In the genomic region with DNA sequence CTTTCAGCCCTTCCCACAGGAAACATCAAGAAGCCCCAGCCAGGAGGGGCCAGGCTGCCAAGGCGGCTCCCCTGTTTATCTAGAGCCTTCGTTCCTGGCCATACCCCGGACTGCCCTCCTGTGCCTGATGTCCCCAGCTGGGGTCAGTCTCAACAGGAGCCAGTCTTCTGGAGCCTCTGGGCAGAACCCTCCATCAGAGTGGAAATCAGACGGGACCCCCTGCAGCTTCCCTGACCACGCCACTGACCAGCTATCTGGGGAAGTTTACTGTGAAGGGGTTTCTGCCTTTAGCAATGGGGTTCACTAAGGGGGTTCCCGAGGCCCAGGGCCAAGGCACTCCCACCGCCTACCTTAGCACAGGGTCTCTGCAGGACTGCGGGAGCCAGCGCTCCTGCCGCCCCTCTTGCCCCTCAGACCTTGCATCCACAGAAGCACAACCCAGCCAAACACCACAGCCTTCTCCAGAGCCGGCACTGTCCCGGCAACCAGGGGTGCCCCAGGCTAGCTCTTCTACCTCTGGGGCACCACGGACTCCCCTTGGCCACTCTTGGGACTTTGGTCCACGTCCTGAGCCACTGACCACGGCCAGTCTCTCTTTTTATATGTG, we compare ENCODE assay signal across 1 cellular context.
TF ChIP-seq lines count a peak whose summit lies in the region.

No MANE protein-coding gene starts in this region.

TF ChIP-seq in WTC11, 78 proteins besides CTCF, POLR2A, EP300 and RAD21 (continued from another document):
- TF ChIP-seq, protein P1, sequence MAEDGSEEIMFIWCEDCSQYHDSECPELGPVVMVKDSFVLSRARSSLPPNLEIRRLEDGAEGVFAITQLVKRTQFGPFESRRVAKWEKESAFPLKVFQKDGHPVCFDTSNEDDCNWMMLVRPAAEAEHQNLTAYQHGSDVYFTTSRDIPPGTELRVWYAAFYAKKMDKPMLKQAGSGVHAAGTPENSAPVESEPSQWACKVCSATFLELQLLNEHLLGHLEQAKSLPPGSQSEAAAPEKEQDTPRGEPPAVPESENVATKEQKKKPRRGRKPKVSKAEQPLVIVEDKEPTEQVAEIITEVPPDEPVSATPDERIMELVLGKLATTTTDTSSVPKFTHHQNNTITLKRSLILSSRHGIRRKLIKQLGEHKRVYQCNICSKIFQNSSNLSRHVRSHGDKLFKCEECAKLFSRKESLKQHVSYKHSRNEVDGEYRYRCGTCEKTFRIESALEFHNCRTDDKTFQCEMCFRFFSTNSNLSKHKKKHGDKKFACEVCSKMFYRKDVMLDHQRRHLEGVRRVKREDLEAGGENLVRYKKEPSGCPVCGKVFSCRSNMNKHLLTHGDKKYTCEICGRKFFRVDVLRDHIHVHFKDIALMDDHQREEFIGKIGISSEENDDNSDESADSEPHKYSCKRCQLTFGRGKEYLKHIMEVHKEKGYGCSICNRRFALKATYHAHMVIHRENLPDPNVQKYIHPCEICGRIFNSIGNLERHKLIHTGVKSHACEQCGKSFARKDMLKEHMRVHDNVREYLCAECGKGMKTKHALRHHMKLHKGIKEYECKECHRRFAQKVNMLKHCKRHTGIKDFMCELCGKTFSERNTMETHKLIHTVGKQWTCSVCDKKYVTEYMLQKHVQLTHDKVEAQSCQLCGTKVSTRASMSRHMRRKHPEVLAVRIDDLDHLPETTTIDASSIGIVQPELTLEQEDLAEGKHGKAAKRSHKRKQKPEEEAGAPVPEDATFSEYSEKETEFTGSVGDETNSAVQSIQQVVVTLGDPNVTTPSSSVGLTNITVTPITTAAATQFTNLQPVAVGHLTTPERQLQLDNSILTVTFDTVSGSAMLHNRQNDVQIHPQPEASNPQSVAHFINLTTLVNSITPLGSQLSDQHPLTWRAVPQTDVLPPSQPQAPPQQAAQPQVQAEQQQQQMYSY (CRISPR knock-in tag; IDR thresholded peaks at IDR 0.05): no peak
- TF ChIP-seq ETV6 (CRISPR knock-in tag; IDR thresholded peaks at IDR 0.05): no peak
- no peak for TF ChIP-seq SP1 (CRISPR knock-in tag; conservative IDR thresholded peaks at IDR 0.05)
- TF ChIP-seq GTF2I (CRISPR knock-in tag; conservative IDR thresholded peaks at IDR 0.05): no peak
- TF ChIP-seq, protein P2, sequence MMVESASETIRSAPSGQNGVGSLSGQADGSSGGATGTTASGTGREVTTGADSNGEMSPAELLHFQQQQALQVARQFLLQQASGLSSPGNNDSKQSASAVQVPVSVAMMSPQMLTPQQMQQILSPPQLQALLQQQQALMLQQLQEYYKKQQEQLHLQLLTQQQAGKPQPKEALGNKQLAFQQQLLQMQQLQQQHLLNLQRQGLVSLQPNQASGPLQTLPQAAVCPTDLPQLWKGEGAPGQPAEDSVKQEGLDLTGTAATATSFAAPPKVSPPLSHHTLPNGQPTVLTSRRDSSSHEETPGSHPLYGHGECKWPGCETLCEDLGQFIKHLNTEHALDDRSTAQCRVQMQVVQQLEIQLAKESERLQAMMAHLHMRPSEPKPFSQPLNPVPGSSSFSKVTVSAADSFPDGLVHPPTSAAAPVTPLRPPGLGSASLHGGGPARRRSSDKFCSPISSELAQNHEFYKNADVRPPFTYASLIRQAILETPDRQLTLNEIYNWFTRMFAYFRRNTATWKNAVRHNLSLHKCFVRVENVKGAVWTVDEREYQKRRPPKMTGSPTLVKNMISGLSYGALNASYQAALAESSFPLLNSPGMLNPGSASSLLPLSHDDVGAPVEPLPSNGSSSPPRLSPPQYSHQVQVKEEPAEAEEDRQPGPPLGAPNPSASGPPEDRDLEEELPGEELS (CRISPR knock-in tag; IDR thresholded peaks at IDR 0.05): no peak
- TF ChIP-seq ZBTB21 (CRISPR knock-in tag; IDR thresholded peaks at IDR 0.05; ENCODE audit: borderline replicate concordance): no peak
- no peak for TF ChIP-seq PREB (CRISPR knock-in tag; IDR thresholded peaks at IDR 0.05; ENCODE audit: borderline replicate concordance)
- TF ChIP-seq SOX15 (CRISPR knock-in tag; IDR thresholded peaks at IDR 0.05): no peak
- no peak for TF ChIP-seq TEAD1 (CRISPR knock-in tag; IDR thresholded peaks at IDR 0.05)
